In the genomic region with DNA sequence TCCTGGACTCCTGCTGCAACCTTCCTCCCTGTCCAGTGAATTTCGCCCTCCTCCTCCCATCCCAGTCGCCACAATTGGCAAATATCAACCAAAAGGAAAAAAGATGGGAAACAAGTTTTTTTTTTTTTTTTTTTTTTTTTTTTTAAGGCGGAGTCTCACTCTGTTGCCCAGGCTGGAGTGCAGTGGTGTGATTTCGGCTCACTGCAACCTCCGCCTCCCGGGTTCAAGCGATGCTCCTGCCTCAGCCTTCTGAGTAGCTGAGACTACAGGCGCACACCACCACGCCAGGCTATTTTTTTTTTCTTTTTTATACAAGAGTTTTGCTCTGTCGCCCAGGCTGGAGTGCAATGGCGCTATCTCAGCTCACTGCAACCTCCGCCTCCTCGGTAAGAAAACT, we compare ENCODE assay signal across 8 cellular contexts. TPM values are rescaled to one million over a fixed set of nuclear protein-coding genes. Genes with fewer than 3 reads are reported as not detected.
A peak's percentile ranks its signal among the peaks of the same experiment; 100 is the strongest.
DNase-seq lines count a peak whose midpoint lies in the region; ATAC-seq and TF ChIP-seq lines count a peak whose summit lies in the region.
"Not testable (repeated sequence)": the region's sequence is repeated elsewhere in the genome, so short reads cannot be mapped to it uniquely, and the experiment has no call there.

No MANE protein-coding gene starts in this region.

- H3K27me3 Mint-ChIP-seq in activated CD8-positive, alpha-beta T cell treated with anti-CD3 and anti-CD28 coated beads, Interleukin-2, amount 10 ng/mL, durations not matched to agents 7 days and 5 days (ENCODE audit: low read depth); naive B cell: not testable (repeated sequence)

- H3K4me3 Mint-ChIP-seq in activated CD8-positive, alpha-beta T cell treated with anti-CD3 and anti-CD28 coated beads, Interleukin-2, amount 10 ng/mL, durations not matched to agents 7 days and 5 days = peak overlapping the region; percentile 2
- H3K4me3 Mint-ChIP-seq in naive B cell = peak overlapping the region in 6 of 8 donors; percentile 15 to 80 (median 51)

- TF ChIP-seq CTCF in breast epithelium (IDR thresholded peaks at IDR 0.05); fibroblast of villous mesenchyme (IDR thresholded peaks at IDR 0.05; ENCODE audit: insufficient read depth, low read depth, low read length); retinal pigment epithelial cell (conservative IDR thresholded peaks at IDR 0.05; ENCODE audit: low read depth, low read length); upper lobe of right lung (IDR thresholded peaks at IDR 0.05): not testable (repeated sequence)

- H3K4me3 ChIP-seq in NT2/D1 (ENCODE audit: insufficient read length, low read depth) = not testable (repeated sequence)
- H3K4me3 ChIP-seq in breast epithelium (peak overlapping the region; percentile 10 to 51 (median 26)), fibroblast of villous mesenchyme (ENCODE audit: low read depth, low read length) (peak overlapping the region; percentile 44), retinal pigment epithelial cell (ENCODE audit: low read length) (peak overlapping the region; percentile 30), upper lobe of right lung (peak overlapping the region; percentile 28)

- H3K9ac ChIP-seq in ES-I3 (ENCODE audit: low read depth, low read length) (peak overlapping the region; percentile 40; the same call in 1 of the 2 replicates), NT2/D1 (ENCODE audit: insufficient read length, low read depth) (peak overlapping the region; percentile 39)

- H3K9me3 ChIP-seq in ES-I3 (ENCODE audit: control insufficient read depth, insufficient read depth, low read length); NT2/D1 (ENCODE audit: insufficient read depth, low read length); breast epithelium; upper lobe of right lung: not testable (repeated sequence)

- not testable (repeated sequence) for H3K27ac Mint-ChIP-seq in activated CD8-positive, alpha-beta T cell treated with anti-CD3 and anti-CD28 coated beads, Interleukin-2, amount 10 ng/mL, durations not matched to agents 7 days and 5 days
- peak overlapping the region in 1 of 6 donors; percentile 59 for H3K27ac Mint-ChIP-seq in naive B cell

- H3K4me1 ChIP-seq in ES-I3 (ENCODE audit: insufficient read depth, low read length); NT2/D1 (ENCODE audit: insufficient read depth, insufficient read length); breast epithelium: not testable (repeated sequence)
- peaks cover 15% of the 10 kb centered on the region for H3K4me1 ChIP-seq in upper lobe of right lung

- H3K36me3 ChIP-seq in ES-I3 (ENCODE audit: insufficient read depth, low read length); breast epithelium: not testable (repeated sequence)
- peaks cover 33% of the 10 kb centered on the region for H3K36me3 ChIP-seq in NT2/D1 (ENCODE audit: insufficient read depth, insufficient read length, low read length)
- H3K36me3 ChIP-seq in upper lobe of right lung = peaks cover 24% of the 10 kb centered on the region

- DNase-seq in NT2/D1 (ENCODE audit: low read depth, low spot score); activated CD8-positive, alpha-beta T cell treated with anti-CD3 and anti-CD28 coated beads, Interleukin-2, amount 10 ng/mL, durations not matched to agents 7 days and 5 days; breast epithelium (ENCODE audit: low spot score in 2 of 2); fibroblast of villous mesenchyme (ENCODE audit: low read depth); naive B cell; retinal pigment epithelial cell (ENCODE audit: low read depth); upper lobe of right lung: not testable (repeated sequence)

- intact Hi-C loops in breast epithelium (cut with DNase I; ENCODE audit: low total_unique reads); upper lobe of right lung (cut with DNase I): not testable (repeated sequence)

- H3K36me3 Mint-ChIP-seq in activated CD8-positive, alpha-beta T cell treated with anti-CD3 and anti-CD28 coated beads, Interleukin-2, amount 10 ng/mL, durations not matched to agents 7 days and 5 days (ENCODE audit: low read depth) = peaks cover 22% of the 10 kb centered on the region
- not testable (repeated sequence) for H3K36me3 Mint-ChIP-seq in naive B cell

- peaks cover 22% of the 10 kb centered on the region for H3K4me1 Mint-ChIP-seq in activated CD8-positive, alpha-beta T cell treated with anti-CD3 and anti-CD28 coated beads, Interleukin-2, amount 10 ng/mL, durations not matched to agents 7 days and 5 days (ENCODE audit: low read depth)
- peaks cover 16 to 18% (median 16%) of the 10 kb centered on the region in 3 donors for H3K4me1 Mint-ChIP-seq in naive B cell

- H3K27ac ChIP-seq in breast epithelium, upper lobe of right lung: not testable (repeated sequence)

- POLR2A ChIA-PET in activated CD8-positive, alpha-beta T cell treated with anti-CD3 and anti-CD28 coated beads, Interleukin-2, amount 10 ng/mL, durations not matched to agents 7 days and 5 days (lab: Charles Lee) = interaction anchor here (0.9 to 1.1 kb wide), 2 partner anchors 10 to 16 kb away, joined by 3 to 5 read pairs; a partner anchor contains a TSS

- CTCF ChIA-PET in activated CD8-positive, alpha-beta T cell treated with anti-CD3 and anti-CD28 coated beads, Interleukin-2, amount 10 ng/mL, durations not matched to agents 7 days and 5 days (lab: Charles Lee) = interaction anchor here (1.1 to 2.8 kb wide), 5 partner anchors 15 to 53 kb away, joined by 4 to 11 read pairs (median 5); a partner anchor contains a TSS

- not testable (repeated sequence) for TF ChIP-seq POLR2A in breast epithelium (IDR thresholded peaks at IDR 0.05)

- not testable (repeated sequence) for H3K9me3 Mint-ChIP-seq in activated CD8-positive, alpha-beta T cell treated with anti-CD3 and anti-CD28 coated beads, Interleukin-2, amount 10 ng/mL, durations not matched to agents 7 days and 5 days (ENCODE audit: insufficient read depth); naive B cell

- not testable (repeated sequence) for ATAC-seq in activated CD8-positive, alpha-beta T cell treated with anti-CD3 and anti-CD28 coated beads, Interleukin-2, amount 10 ng/mL, durations not matched to agents 7 days and 5 days; upper lobe of right lung
- ATAC-seq in naive B cell (ENCODE audit: low read depth in 2 of 2) = peak in 1 of 2 donors; percentile 15

- not testable (repeated sequence) for H3K27me3 ChIP-seq in NT2/D1 (ENCODE audit: insufficient read depth, insufficient read length); breast epithelium; upper lobe of right lung

RNA-seq across cellular contexts. Expression of a gene that starts 0.6 kb away (rescaled TPM):
- total RNA-seq in activated CD8-positive, alpha-beta T cell treated with anti-CD3 and anti-CD28 coated beads, Interleukin-2, amount 10 ng/mL, durations not matched to agents 7 days and 5 days = 10 to 100 TPM; 45.2 to 45.8 TPM
- total RNA-seq in breast epithelium (10 to 100 TPM; 78.3 to 95.0 (median 88.3) TPM), fibroblast of villous mesenchyme (121 and 141 TPM in 2 replicates), upper lobe of right lung (85.0 TPM)
- polyA plus RNA-seq in naive B cell (ENCODE audit: low read depth in 6 of 6) = 10 to 100 TPM; 13.7 to 19.5 (median 16.2) TPM

RNA-seq across cellular contexts. Expression of a gene that starts 10.1 kb away (rescaled TPM):
- total RNA-seq in activated CD8-positive, alpha-beta T cell treated with anti-CD3 and anti-CD28 coated beads, Interleukin-2, amount 10 ng/mL, durations not matched to agents 7 days and 5 days = 10 to 100 TPM; 42.6 to 45.3 TPM
- 10 to 100 TPM; 24.5 to 29.4 (median 24.6) TPM for total RNA-seq in breast epithelium
- 7.3 and 10.3 TPM in 2 replicates for total RNA-seq in fibroblast of villous mesenchyme
- 10 to 100 TPM; 35.7 to 60.6 (median 40.2) TPM for polyA plus RNA-seq in naive B cell (ENCODE audit: low read depth in 6 of 6)
- total RNA-seq in upper lobe of right lung = 21.6 TPM

RNA-seq across cellular contexts. Expression of a gene that starts 20.8 kb away (rescaled TPM):
- total RNA-seq in activated CD8-positive, alpha-beta T cell treated with anti-CD3 and anti-CD28 coated beads, Interleukin-2, amount 10 ng/mL, durations not matched to agents 7 days and 5 days = 1,000 to 10,000 TPM; 1,444 to 1,502 TPM
- total RNA-seq in breast epithelium (1,000 to 10,000 TPM in 1 of 3 donors, 100 to 1,000 TPM in 2; 621 to 2,412 (median 641) TPM), fibroblast of villous mesenchyme (3,707 and 5,728 TPM in 2 replicates), upper lobe of right lung (340 TPM)
- 10 to 100 TPM in 4 of 6 donors, 1 to 10 TPM in 2; 4.1 to 35.3 (median 12.8) TPM for polyA plus RNA-seq in naive B cell (ENCODE audit: low read depth in 6 of 6)

RNA-seq across cellular contexts. Expression of a gene that starts 37.7 kb away (rescaled TPM):
- 10 to 100 TPM; 31.5 to 33.5 TPM for total RNA-seq in activated CD8-positive, alpha-beta T cell treated with anti-CD3 and anti-CD28 coated beads, Interleukin-2, amount 10 ng/mL, durations not matched to agents 7 days and 5 days
- total RNA-seq in breast epithelium (1 to 10 TPM; 4.2 to 6.9 (median 4.2) TPM), fibroblast of villous mesenchyme (9.0 and 9.9 TPM in 2 replicates), upper lobe of right lung (6.1 TPM)
- 10 to 100 TPM in 1 of 6 donors, 1 to 10 TPM in 5; 4.0 to 14.3 (median 7.6) TPM for polyA plus RNA-seq in naive B cell (ENCODE audit: low read depth in 6 of 6)

RNA-seq across cellular contexts. Expression of a gene that starts 56.8 kb away (rescaled TPM):
- total RNA-seq in activated CD8-positive, alpha-beta T cell treated with anti-CD3 and anti-CD28 coated beads, Interleukin-2, amount 10 ng/mL, durations not matched to agents 7 days and 5 days = 100 to 1,000 TPM; 216 to 218 TPM
- total RNA-seq in breast epithelium (1 to 10 TPM; 3.8 to 8.8 (median 7.3) TPM), fibroblast of villous mesenchyme (9.0 and 11.2 TPM in 2 replicates), upper lobe of right lung (28.3 TPM)
- 1 to 10 TPM; 2.7 to 8.0 (median 3.2) TPM for polyA plus RNA-seq in naive B cell (ENCODE audit: low read depth in 6 of 6)
